In genomic region chr6:116763871-116764270, GRCh38 we compare ENCODE assay signal across 28 cellular contexts. TPM values are rescaled to one million over a fixed set of nuclear protein-coding genes. Genes with fewer than 3 reads are reported as not detected.
A peak's percentile ranks its signal among the peaks of the same experiment; 100 is the strongest.
DNase-seq lines count a peak whose midpoint lies in the region; ATAC-seq and TF ChIP-seq lines count a peak whose summit lies in the region.
"Had no signal": no experiment of that assay in that cellular context is flagged by ENCODE, and none has a peak within 500 bp of the region (broad histone marks: within the 10 kb centered on the region; RNA-seq: fewer than 3 reads in every experiment).

No MANE protein-coding gene starts in this region.

- no peaks in the 10 kb centered on the region for H3K36me3 Mint-ChIP-seq in WTC11
- H3K36me3 Mint-ChIP-seq: activated naive CD8-positive, alpha-beta T cell treated with anti-CD3 and anti-CD28 coated beads, Interleukin-2, amount 10 ng/mL, durations not matched to agents 7 days and 5 days; IgD-negative memory B cell; stimulated activated naive B cell treated with anti-CD40 and anti-IgM and Interleukin-4, amounts not matched to agents 10 μg/mL and 1 μg/mL and 100 μg/mL, for 72 hours had no signal

- WGBS in psoas muscle, 3 donors: 78 to 89% (median 86%) methylated on average over 3 of the region's 3 CpGs

- H3K4me1 Mint-ChIP-seq in WTC11: peaks cover 14% of the 10 kb centered on the region

- no peaks in the 10 kb centered on the region for H3K4me1 ChIP-seq in psoas muscle

- no peaks in the 10 kb centered on the region for H3K36me3 ChIP-seq in psoas muscle (ENCODE audit: insufficient read depth in 1 of 2, low read depth in 1 of 2)
- H3K36me3 ChIP-seq: WERI-Rb-1 had no signal

- CTCF ChIA-PET in WTC11 (lab: Charles Lee): no interaction called here

- TF ChIP-seq CTCF in WTC11 (IDR thresholded peaks at IDR 0.05): no peak
- no peak for TF ChIP-seq CTCF in psoas muscle (IDR thresholded peaks at IDR 0.05)

- POLR2A ChIA-PET in WTC11 (lab: Charles Lee): no interaction called here

- H3K9me3 Mint-ChIP-seq in WTC11: peaks cover 3% of the 10 kb centered on the region; the same call in 1 of the 2 replicates
- H3K9me3 Mint-ChIP-seq: activated CD4-positive, alpha-beta T cell treated with anti-CD3 and anti-CD28 coated beads, Interleukin-2, amount 10 ng/mL, durations not matched to agents 24 days and 14 days; activated naive CD8-positive, alpha-beta T cell treated with anti-CD3 and anti-CD28 coated beads, Interleukin-2, amount 10 ng/mL, durations not matched to agents 7 days and 5 days; activated T-cell treated with anti-CD3 and anti-CD28 coated beads, Interleukin-2, amount 50 U/mL, for 4 hours; IgD-negative memory B cell; stimulated activated naive B cell treated with anti-CD40 and anti-IgM and Interleukin-4, amounts not matched to agents 10 μg/mL and 1 μg/mL and 100 μg/mL, for 72 hours had no signal

- H3K4me3 ChIP-seq in psoas muscle: peak overlapping the region; percentile 69

- no peaks in the 10 kb centered on the region for H3K9me3 ChIP-seq in psoas muscle

- ATAC-seq in WTC11: no peak
- ATAC-seq in psoas muscle: no peak
- no peak for ATAC-seq in GM19455 (IDR thresholded peaks at IDR 0.05; ENCODE audit: unreplicated experiment)
- ATAC-seq: activated CD8-positive, alpha-beta memory T cell treated with anti-CD3 and anti-CD28 coated beads, Interleukin-2, amount 10 ng/mL, durations not matched to agents 7 days and 5 days; Panc1 had no signal

- no peak overlapping the region for H3K27ac ChIP-seq in psoas muscle
- H3K27ac ChIP-seq: WERI-Rb-1 had no signal

- H3K27ac Mint-ChIP-seq in WTC11: no peak overlapping the region
- H3K27ac Mint-ChIP-seq: activated CD4-positive, alpha-beta T cell treated with anti-CD3 and anti-CD28 coated beads, Interleukin-2, amount 10 ng/mL, durations not matched to agents 24 days and 14 days; activated CD8-positive, alpha-beta memory T cell treated with anti-CD3 and anti-CD28 coated beads, Interleukin-2, amount 10 ng/mL, durations not matched to agents 7 days and 5 days; activated naive CD8-positive, alpha-beta T cell treated with anti-CD3 and anti-CD28 coated beads, Interleukin-2, amount 10 ng/mL, durations not matched to agents 7 days and 5 days; IgD-negative memory B cell; naive B cell; stimulated activated naive B cell treated with anti-CD40 and anti-IgM and Interleukin-4, amounts not matched to agents 10 μg/mL and 1 μg/mL and 100 μg/mL, for 72 hours had no signal

- H3K4me3 Mint-ChIP-seq in WTC11: peak overlapping the region; percentile 47
- H3K4me3 Mint-ChIP-seq: activated CD4-positive, alpha-beta T cell treated with anti-CD3 and anti-CD28 coated beads, Interleukin-2, amount 10 ng/mL, durations not matched to agents 24 days and 14 days; activated CD8-positive, alpha-beta memory T cell treated with anti-CD3 and anti-CD28 coated beads, Interleukin-2, amount 10 ng/mL, durations not matched to agents 7 days and 5 days; activated naive CD8-positive, alpha-beta T cell treated with anti-CD3 and anti-CD28 coated beads, Interleukin-2, amount 10 ng/mL, durations not matched to agents 7 days and 5 days; activated T-cell treated with anti-CD3 and anti-CD28 coated beads, Interleukin-2, amount 50 U/mL, for 4 hours; IgD-negative memory B cell had no signal

- DNase-seq in EL (peak; percentile 33), WTC11 (ENCODE audit: low spot score) (no peak), fibroblast of peridontal ligament (ENCODE audit: extremely low read depth) (peak; percentile 45), psoas muscle (no peak), SW480 (ENCODE audit: low spot score) (no peak), NCI-H524 treated with DMSO at 0.1 percent for 48 hours (lab: John Stamatoyannopoulos, UW) (no peak), OCI-M2 (lab: John Stamatoyannopoulos, UW; ENCODE audit: unreplicated experiment) (no peak)
- DNase-seq: activated CD4-positive, alpha-beta T cell treated with anti-CD3 and anti-CD28 coated beads, Interleukin-2, amount 10 ng/mL, durations not matched to agents 24 days and 14 days; activated CD8-positive, alpha-beta memory T cell treated with anti-CD3 and anti-CD28 coated beads, Interleukin-2, amount 10 ng/mL, durations not matched to agents 7 days and 5 days; activated gamma-delta T cell treated with Interleukin-2 at 50 U/mL for 16 hours; activated naive CD8-positive, alpha-beta T cell treated with anti-CD3 and anti-CD28 coated beads, Interleukin-2, amount 10 ng/mL, durations not matched to agents 7 days and 5 days; activated T-cell treated with anti-CD3 and anti-CD28 coated beads, Interleukin-2, amount 50 U/mL, for 4 hours; C1 segment of cervical spinal cord; midbrain; naive B cell; NCI-H146; NCI-H2107; NCI-H345; SHP77 treated with DMSO at 0.1 percent for 48 hours; stimulated activated naive B cell treated with anti-CD40 and anti-IgM and Interleukin-4, amounts not matched to agents 10 μg/mL and 1 μg/mL and 100 μg/mL, for 72 hours; substantia nigra; trophoblast cell; WERI-Rb-1 had no signal

- H3K27me3 Mint-ChIP-seq in WTC11 (ENCODE audit: low read depth): peaks cover 45% of the 10 kb centered on the region

- intact Hi-C loops in psoas muscle (cut with DNase I): no loop called here

- H3K27me3 ChIP-seq in psoas muscle (ENCODE audit: insufficient read depth in 3 of 3, low read length in 2 of 3): peaks cover 0 to 30% (median 7%) of the 10 kb centered on the region in 3 donors

TF ChIP-seq in WTC11, 78 proteins besides CTCF, POLR2A, EP300 and RAD21:
- no peak for TF ChIP-seq NR3C1 (CRISPR knock-in tag; conservative IDR thresholded peaks at IDR 0.05; ENCODE audit: low read depth)
- no peak for TF ChIP-seq FOXJ3 (CRISPR knock-in tag; IDR thresholded peaks at IDR 0.05; ENCODE audit: borderline replicate concordance)
- no peak for TF ChIP-seq CBFB (CRISPR knock-in tag; IDR thresholded peaks at IDR 0.05; ENCODE audit: low read depth)
- TF ChIP-seq, protein P1, sequence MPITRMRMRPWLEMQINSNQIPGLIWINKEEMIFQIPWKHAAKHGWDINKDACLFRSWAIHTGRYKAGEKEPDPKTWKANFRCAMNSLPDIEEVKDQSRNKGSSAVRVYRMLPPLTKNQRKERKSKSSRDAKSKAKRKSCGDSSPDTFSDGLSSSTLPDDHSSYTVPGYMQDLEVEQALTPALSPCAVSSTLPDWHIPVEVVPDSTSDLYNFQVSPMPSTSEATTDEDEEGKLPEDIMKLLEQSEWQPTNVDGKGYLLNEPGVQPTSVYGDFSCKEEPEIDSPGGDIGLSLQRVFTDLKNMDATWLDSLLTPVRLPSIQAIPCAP (CRISPR knock-in tag; IDR thresholded peaks at IDR 0.05): no peak
- TF ChIP-seq JUN (CRISPR knock-in tag; IDR thresholded peaks at IDR 0.05): no peak
- no peak for TF ChIP-seq HMGA2 (CRISPR knock-in tag; IDR thresholded peaks at IDR 0.05)
- no peak for TF ChIP-seq CREB1 (CRISPR knock-in tag; IDR thresholded peaks at IDR 0.05)
- TF ChIP-seq, protein P2, sequence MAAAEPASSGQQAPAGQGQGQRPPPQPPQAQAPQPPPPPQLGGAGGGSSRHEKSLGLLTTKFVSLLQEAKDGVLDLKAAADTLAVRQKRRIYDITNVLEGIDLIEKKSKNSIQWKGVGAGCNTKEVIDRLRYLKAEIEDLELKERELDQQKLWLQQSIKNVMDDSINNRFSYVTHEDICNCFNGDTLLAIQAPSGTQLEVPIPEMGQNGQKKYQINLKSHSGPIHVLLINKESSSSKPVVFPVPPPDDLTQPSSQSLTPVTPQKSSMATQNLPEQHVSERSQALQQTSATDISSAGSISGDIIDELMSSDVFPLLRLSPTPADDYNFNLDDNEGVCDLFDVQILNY (CRISPR knock-in tag; IDR thresholded peaks at IDR 0.05): no peak
- TF ChIP-seq MAX (CRISPR knock-in tag; IDR thresholded peaks at IDR 0.05): no peak
- TF ChIP-seq ATF2 (CRISPR knock-in tag; IDR thresholded peaks at IDR 0.05; ENCODE audit: borderline replicate concordance, low read depth): no peak
- TF ChIP-seq ZNF512 (CRISPR knock-in tag; IDR thresholded peaks at IDR 0.05; ENCODE audit: borderline replicate concordance): no peak
TF ChIP-seq in WTC11: peak in this region for 0.

RNA-seq across cellular contexts. Expression of gene FAM162B, which starts 1.6 kb away (rescaled TPM):
- 1.6 to 3.0 TPM (median 1.6 TPM) in 3 replicates for total RNA-seq in WTC11 (2021)
- 1 to 10 TPM; 1.8 to 7.7 (median 3.4) TPM for total RNA-seq in psoas muscle
- polyA plus RNA-seq in psoas muscle: 1 to 10 TPM; 2.3 to 3.7 (median 2.8) TPM
- total RNA-seq: activated CD4-positive, alpha-beta T cell treated with anti-CD3 and anti-CD28 coated beads, Interleukin-2, amount 10 ng/mL, durations not matched to agents 24 days and 14 days; activated CD8-positive, alpha-beta memory T cell treated with anti-CD3 and anti-CD28 coated beads, Interleukin-2, amount 10 ng/mL, durations not matched to agents 7 days and 5 days; activated naive CD8-positive, alpha-beta T cell treated with anti-CD3 and anti-CD28 coated beads, Interleukin-2, amount 10 ng/mL, durations not matched to agents 7 days and 5 days; activated T-cell treated with anti-CD3 and anti-CD28 coated beads, Interleukin-2, amount 50 U/mL, for 4 hours; renal cortical epithelial cell had no signal
- polyA plus RNA-seq: IgD-negative memory B cell, keratinocyte had no signal

Comparison
In these comparisons a context has a peak if more than half of its experiments do, and no peak if none do; other contexts are left out.
1. DNase-seq: peak in EL (single experiment) and fibroblast of peridontal ligament (single experiment); none in WTC11 (single experiment), psoas muscle (0 of 2), SW480 (single experiment), NCI-H524 treated with DMSO at 0.1 percent for 48 hours (single experiment) and OCI-M2 (single experiment).